ENCODE assay signal across 8 cellular contexts in the genomic region with DNA sequence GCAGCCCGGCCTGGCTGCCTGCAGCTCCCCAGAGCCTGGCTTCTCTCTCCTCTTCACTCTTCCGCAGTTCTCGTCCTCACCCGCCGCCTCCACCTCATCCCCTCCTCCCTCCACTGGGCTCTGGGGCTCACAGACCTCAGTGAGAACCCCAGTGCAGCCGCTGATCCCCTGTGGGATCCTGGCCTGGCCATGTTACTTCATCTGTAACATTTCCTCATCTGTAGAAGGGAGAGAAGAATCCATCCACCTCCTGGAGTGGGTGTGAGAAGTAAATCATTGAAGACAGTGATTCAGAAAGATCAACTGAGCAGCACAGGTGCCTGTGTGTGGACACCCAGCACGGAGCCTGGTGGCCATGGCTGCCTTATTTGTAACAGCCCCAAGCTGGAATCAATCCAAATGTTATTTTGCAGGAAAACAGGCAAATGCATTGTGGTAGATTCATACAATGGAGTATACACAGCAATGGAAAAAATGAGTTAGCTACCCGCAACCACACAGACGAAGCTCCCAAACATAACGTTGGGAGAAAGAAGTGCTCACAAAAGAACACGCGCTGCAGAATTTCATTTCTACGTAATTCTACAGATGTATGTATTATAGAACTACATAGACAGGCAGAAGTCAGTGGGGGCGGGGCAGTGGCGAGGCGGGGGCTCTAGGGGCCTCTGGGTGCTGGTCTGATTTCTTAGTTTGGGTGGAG. TPM values are rescaled to one million over a fixed set of nuclear protein-coding genes. Genes with fewer than 3 reads are reported as not detected.
DNase-seq lines count a peak whose midpoint lies in the region; ATAC-seq, FAIRE-seq and TF ChIP-seq lines count a peak whose summit lies in the region.

No MANE protein-coding gene starts in this region.

- no peak overlapping the region for H3K4me3 ChIP-seq in K562

- no peak for ATAC-seq in K562
- no peak for ATAC-seq in GM21367 (IDR thresholded peaks at IDR 0.05; ENCODE audit: unreplicated experiment)
- no peak for ATAC-seq in GM18520 (IDR thresholded peaks at IDR 0.05; ENCODE audit: unreplicated experiment)

- no peaks in the 10 kb centered on the region for H3K27me3 ChIP-seq in K562 (ENCODE audit: control insufficient read depth in 2 of 2, insufficient read depth in 2 of 2, low read length in 2 of 2)

- H3K27me3 Mint-ChIP-seq in nephron progenitor cell (ENCODE audit: low read depth, poor library complexity), result peaks cover 6% of the 10 kb centered on the region

- 70% methylated on average over 16 of the region's 16 CpGs for WGBS in K562 (ENCODE audit: insufficient coverage, low coverage, missing lambda C conversion rate)

- CTCF ChIA-PET in K562 (lab: Yijun Ruan, JAX; ENCODE audit: low intra/inter-chr PET ratio) (no interaction called here), HEK293T (lab: Yijun Ruan, JAX) (no interaction called here)

- H3K4me3 Mint-ChIP-seq in nephron progenitor cell, result no peak overlapping the region

- intact Hi-C loops in K562 (cut with micrococcal nuclease), result no loop called here

- H3K4me1 Mint-ChIP-seq in nephron progenitor cell, result peaks cover 70% of the 10 kb centered on the region

- BruUV-seq in K562 (replicated peaks; lab: Mats Ljungman, UMichigan), result no TSS peak

- no peaks in the 10 kb centered on the region for H3K9me3 ChIP-seq in K562 (replicated peaks; ENCODE audit: control insufficient read depth, insufficient read depth, low read depth, low read length)

- DNase-seq in DMS153 treated with DMSO at 0.1 percent for 48 hours (lab: John Stamatoyannopoulos, UW; ENCODE audit: unreplicated experiment), result peak; percentile 76
- peak; percentile 86 for DNase-seq in MV-4-11 (lab: John Stamatoyannopoulos, UW)
- DNase-seq in K562 (ENCODE audit: extremely low read depth in 1 of 4, low spot score in 3 of 4), result no peak
- DNase-seq in nephron progenitor cell, result no peak
- no peak for DNase-seq in T1000 (lab: John Stamatoyannopoulos, UW)
- no peak for DNase-seq in HEK293T (ENCODE audit: extremely low spot score)

- TF ChIP-seq EP300 in K562 (IDR thresholded peaks at IDR 0.05; ENCODE audit: low read length), result no peak

- H3K27ac Mint-ChIP-seq in nephron progenitor cell, result peak overlapping the region; percentile 95

- H3K4me2 ChIP-seq in K562 (ENCODE audit: insufficient read depth, low read length), result no peak overlapping the region

- no peaks in the 10 kb centered on the region for H3K9me3 Mint-ChIP-seq in nephron progenitor cell

- no peaks in the 10 kb centered on the region for H4K20me1 ChIP-seq in K562 (replicated peaks; ENCODE audit: control insufficient read depth, insufficient read depth, low read length)

- H3K36me3 ChIP-seq in K562 (ENCODE audit: control insufficient read depth, insufficient read depth, low read length), result no peaks in the 10 kb centered on the region

- H3K9me1 ChIP-seq in K562 (ENCODE audit: control insufficient read depth, insufficient read depth, low read length), result peaks cover 2% of the 10 kb centered on the region

- TF ChIP-seq RAD21 in K562 (CRISPR knock-in tag; conservative IDR thresholded peaks at IDR 0.05 in 1 of 2, IDR thresholded peaks at IDR 0.05 in 1 of 2), result no peak

- no peak for TF ChIP-seq POLR2A in K562 (conservative IDR thresholded peaks at IDR 0.05)

- H3K9ac ChIP-seq in K562 (ENCODE audit: insufficient read depth in 1 of 2, low read depth in 2 of 2, low read length in 2 of 2), result peak overlapping the region in 1 of 2 experiments; percentile 65; a peak in 1 of 4 replicates

- in situ Hi-C loops in K562 (cut with MboI), result no loop called here

- TF ChIP-seq CTCF in K562 (IDR thresholded peaks at IDR 0.05 in 2 of 3, conservative IDR thresholded peaks at IDR 0.05 in 1 of 3; ENCODE audit: insufficient read depth in 2 of 3, low read depth in 1 of 3, low read length in 3 of 3), result no peak
- no peak for TF ChIP-seq CTCF in nephron progenitor cell (IDR thresholded peaks at IDR 0.05)

- peaks cover 35 to 55% of the 10 kb centered on the region in 2 experiments for H3K4me1 ChIP-seq in K562 (replicated peaks in 1 of 2; ENCODE audit: control insufficient read depth in 2 of 2, insufficient read depth in 2 of 2, low read length in 2 of 2)

- H3K27ac ChIP-seq in K562 (ENCODE audit: extremely low read depth, low read depth, low read length), result no peak overlapping the region

- POLR2A ChIA-PET in K562 (lab: Yijun Ruan, JAX), result interaction anchor here (0.5 to 1.5 kb wide), 3 partner anchors 10 to 59 kb away, joined by 3 to 4 read pairs (median 4); no protein-coding TSS in a partner anchor
- POLR2A ChIA-PET in HEK293T (lab: Yijun Ruan, JAX), result no interaction called here

- H3K36me3 Mint-ChIP-seq in nephron progenitor cell (ENCODE audit: low read depth), result no peaks in the 10 kb centered on the region

- no peak for FAIRE-seq in K562 (lab: Jason Lieb, UNC)

- peak overlapping the region; percentile 14; the same call in 1 of the 2 replicates for H2AFZ ChIP-seq in K562 (ENCODE audit: low read depth, low read length)

- no peaks in the 10 kb centered on the region; the same call in 2 of the 3 replicates for H3K79me2 ChIP-seq in K562 (ENCODE audit: control insufficient read depth, insufficient read depth, low read length)

TF ChIP-seq in K562, 482 proteins besides CTCF, POLR2A, EP300 and RAD21:
- TF ChIP-seq CBX8 (IDR thresholded peaks at IDR 0.05; ENCODE audit: borderline replicate concordance, extremely low read depth, low read depth, low read length, poor library complexity, severe bottlenecking) (no peak), NFIC (IDR thresholded peaks at IDR 0.05) (0 out of 2 replicates have a peak, but pooled peaks have one; percentile 19), MAZ (CRISPR knock-in tag; conservative IDR thresholded peaks at IDR 0.05 in 1 of 2, IDR thresholded peaks at IDR 0.05 in 1 of 2) (0 out of 4 replicates have a peak, but pooled peaks of 1 of the 2 experiments have one; percentile 6)

TF ChIP-seq in HEK293T, 16 proteins besides CTCF, POLR2A, EP300 and RAD21 (continues in another document):
- TF ChIP-seq CTBP1 (IDR thresholded peaks at IDR 0.05; ENCODE audit: borderline replicate concordance), result no peak
- no peak for TF ChIP-seq HDGF (IDR thresholded peaks at IDR 0.05; ENCODE audit: borderline replicate concordance)
- TF ChIP-seq TARDBP (IDR thresholded peaks at IDR 0.05), result no peak
- no peak for TF ChIP-seq BHLHE40 (IDR thresholded peaks at IDR 0.05; ENCODE audit: borderline replicate concordance)
- no peak for TF ChIP-seq FOXK2 (IDR thresholded peaks at IDR 0.05)
- TF ChIP-seq SUZ12 (IDR thresholded peaks at IDR 0.05), result no peak
- no peak for TF ChIP-seq NFRKB (IDR thresholded peaks at IDR 0.05)
- no peak for TF ChIP-seq FOXM1 (IDR thresholded peaks at IDR 0.05; ENCODE audit: borderline replicate concordance)
- no peak for TF ChIP-seq FOXA1 (IDR thresholded peaks at IDR 0.05)
- no peak for TF ChIP-seq LEF1 (IDR thresholded peaks at IDR 0.05; ENCODE audit: borderline replicate concordance)
- TF ChIP-seq ARNT (IDR thresholded peaks at IDR 0.05), result no peak
- TF ChIP-seq ELF4 (IDR thresholded peaks at IDR 0.05), result no peak
- TF ChIP-seq, protein P1, sequence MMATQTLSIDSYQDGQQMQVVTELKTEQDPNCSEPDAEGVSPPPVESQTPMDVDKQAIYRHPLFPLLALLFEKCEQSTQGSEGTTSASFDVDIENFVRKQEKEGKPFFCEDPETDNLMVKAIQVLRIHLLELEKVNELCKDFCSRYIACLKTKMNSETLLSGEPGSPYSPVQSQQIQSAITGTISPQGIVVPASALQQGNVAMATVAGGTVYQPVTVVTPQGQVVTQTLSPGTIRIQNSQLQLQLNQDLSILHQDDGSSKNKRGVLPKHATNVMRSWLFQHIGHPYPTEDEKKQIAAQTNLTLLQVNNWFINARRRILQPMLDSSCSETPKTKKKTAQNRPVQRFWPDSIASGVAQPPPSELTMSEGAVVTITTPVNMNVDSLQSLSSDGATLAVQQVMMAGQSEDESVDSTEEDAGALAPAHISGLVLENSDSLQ (IDR thresholded peaks at IDR 0.05), result no peak

RNA-seq across cellular contexts. Expression of a gene that starts 8.7 kb away (rescaled TPM):
- 11.2 and 16.2 TPM in 2 replicates for total RNA-seq in K562 (2011; cell fraction: chromatin; rRNA removed; ENCODE audit: low replicate concordance)
- total RNA-seq in K562 (2011; cell fraction: nucleolus; rRNA removed), result 19.8 and 22.9 TPM in 2 replicates
- 20.3 and 27.1 TPM in 2 replicates for total RNA-seq in K562 (2011; cell fraction: nucleoplasm; rRNA removed)
- total RNA-seq in K562 (2014; rRNA removed) (10.7 and 12.3 TPM in 2 replicates), K562 (2014; rRNA removed; fragmentation: Illumina TruSeq; extraction: Trizol) (11.7 and 13.2 TPM in 2 replicates), K562 (2015; rRNA removed; fragmentation: Illumina TruSeq; extraction: Trizol) (44.3 and 44.7 TPM in 2 replicates), K562 (2021) (30.3 and 33.8 TPM in 2 replicates)
- polyA plus RNA-seq in K562 (2011; rRNA removed) (42.5 and 418 TPM in 2 replicates), K562 (2014; fragmentation: Illumina TruSeq; extraction: Trizol) (44.5 and 47.3 TPM in 2 replicates), K562 (2014; fragmentation: Nextera tagmentation; extraction: Ambion mirVana) (1 to 10 TPM; 2.4 to 4.8 TPM), K562 (2014; rRNA removed) (20.3 and 22.2 TPM in 2 replicates)
- 103 and 599 TPM in 2 replicates for polyA plus RNA-seq in K562 (2011; cell fraction: cytosol; rRNA removed)
- polyA plus RNA-seq in K562 (2011; cell fraction: nucleus; rRNA removed), result 41.2 and 275 TPM in 2 replicates
- polyA plus RNA-seq in K562 (2012), result 63.5 and 133 TPM in 2 replicates
- 72.1 and 524 TPM in 2 replicates for polyA minus RNA-seq in K562 (2011; rRNA and poly(A)+ RNA removed)
- 41.0 and 310 TPM in 2 replicates for polyA minus RNA-seq in K562 (2011; cell fraction: cytosol; rRNA and poly(A)+ RNA removed)
- 7.7 and 80.9 TPM in 2 replicates for polyA minus RNA-seq in K562 (2011; cell fraction: nucleus; rRNA and poly(A)+ RNA removed)

RNA-seq across cellular contexts. Expression of a gene that starts 25.5 kb away (rescaled TPM):
- 2.0 and 5.9 TPM in 2 replicates for total RNA-seq in K562 (2011; cell fraction: chromatin; rRNA removed; ENCODE audit: low replicate concordance)
- 4.5 and 5.4 TPM in 2 replicates for total RNA-seq in K562 (2011; cell fraction: nucleolus; rRNA removed)
- total RNA-seq in K562 (2011; cell fraction: nucleoplasm; rRNA removed), result 2.7 and 4.0 TPM in 2 replicates
- total RNA-seq in K562 (2014; rRNA removed) (1.8 and 1.9 TPM in 2 replicates), K562 (2014; rRNA removed; fragmentation: Illumina TruSeq; extraction: Trizol) (0.45 and 0.51 TPM in 2 replicates), K562 (2015; rRNA removed; fragmentation: Illumina TruSeq; extraction: Trizol) (0.79 and 1.2 TPM in 2 replicates), K562 (2021) (1.8 and 2.3 TPM in 2 replicates)
- polyA plus RNA-seq in K562 (2011; rRNA removed) (0.89 and 1.5 TPM in 2 replicates), K562 (2014; fragmentation: Illumina TruSeq; extraction: Trizol) (1.1 and 1.6 TPM in 2 replicates), K562 (2014; fragmentation: Nextera tagmentation; extraction: Ambion mirVana) (under 1 TPM; 0.10 to 0.18 TPM), K562 (2014; rRNA removed) (1.6 and 3.6 TPM in 2 replicates)
- 0.78 and 2.4 TPM in 2 replicates for polyA plus RNA-seq in K562 (2011; cell fraction: cytosol; rRNA removed)
- 3.5 and 9.8 TPM in 2 replicates for polyA plus RNA-seq in K562 (2011; cell fraction: nucleus; rRNA removed)
- 1.9 and 2.4 TPM in 2 replicates for polyA plus RNA-seq in K562 (2012)
- 0.48 and 0.88 TPM in 2 replicates for polyA minus RNA-seq in K562 (2011; rRNA and poly(A)+ RNA removed)
- 1.4 and 1.6 TPM in 2 replicates for polyA minus RNA-seq in K562 (2011; cell fraction: cytosol; rRNA and poly(A)+ RNA removed)
- polyA minus RNA-seq in K562 (2011; cell fraction: nucleus; rRNA and poly(A)+ RNA removed), result 1.4 and 3.4 TPM in 2 replicates

Comparison
In these comparisons a context has a peak if more than half of its experiments do, and no peak if none do; other contexts are left out.
1. DNase-seq: peak in DMS153 treated with DMSO at 0.1 percent for 48 hours (single experiment) and MV-4-11 (single experiment); none in K562 (0 of 4), nephron progenitor cell (single experiment), T1000 (single experiment) and HEK293T (single experiment).